Comparison of ENCODE assay signal across 15 cellular contexts in the genomic region with DNA sequence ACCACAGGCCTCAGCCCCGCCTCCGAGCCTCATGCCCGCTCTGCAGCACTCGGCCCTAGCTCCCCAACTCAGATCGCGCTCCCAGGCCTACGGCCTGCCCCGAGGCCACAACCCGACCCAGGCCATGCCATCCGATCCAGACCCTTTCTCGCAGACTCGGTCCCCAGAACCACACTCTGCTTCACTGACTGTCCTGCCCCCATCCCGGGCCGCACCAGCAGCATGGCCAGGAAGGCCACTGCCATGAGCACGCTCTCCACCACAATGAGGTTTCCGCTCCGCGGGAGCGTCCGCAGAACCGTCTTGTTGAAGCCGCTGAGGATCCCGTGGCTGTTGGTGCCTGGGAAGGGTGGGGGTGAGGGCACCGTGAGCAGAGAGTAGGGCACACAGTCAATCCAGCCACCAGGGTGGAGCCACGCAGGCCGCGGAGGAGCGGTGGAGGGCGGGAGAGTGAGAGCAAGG. TPM values are rescaled to one million over a fixed set of nuclear protein-coding genes. Genes with fewer than 3 reads are reported as not detected.
DNase-seq lines count a peak whose midpoint lies in the region; ATAC-seq and TF ChIP-seq lines count a peak whose summit lies in the region.
"Had no signal": no experiment of that assay in that cellular context is flagged by ENCODE, and none has a peak within 500 bp of the region (broad histone marks: within the 10 kb centered on the region; RNA-seq: fewer than 3 reads in every experiment).

No MANE protein-coding gene starts in this region.

- peak overlapping the region; percentile 27 for H3K27ac Mint-ChIP-seq in neural progenitor cell

- H3K4me3 Mint-ChIP-seq in neural progenitor cell, result peak overlapping the region; percentile 68

- H4K20me1 ChIP-seq in IMR-90 (ENCODE audit: insufficient read depth, low read length) (no peaks in the 10 kb centered on the region), neural progenitor cell (ENCODE audit: low read depth) (peaks cover 2% of the 10 kb centered on the region)

- H3F3A ChIP-seq in neural progenitor cell (ENCODE audit: low read depth), result peaks cover 4% of the 10 kb centered on the region

- H3K9ac ChIP-seq in IMR-90 (ENCODE audit: low read depth, low read length) (no peak overlapping the region), neural progenitor cell (no peak overlapping the region)

- WGBS in IMR-90 (ENCODE audit: extremely low coverage in 2 of 2, insufficient read length in 1 of 2), 2 experiments, result 94% methylated on average over 13 of the region's 29 CpGs; no CpG with 5 or more reads in 1 of the 2 experiments
- WGBS in testis, 2 donors, result 67 to 74% methylated on average over 18 to 29 of the region's 29 CpGs

- DNase-seq in CD1c-positive myeloid dendritic cell (ENCODE audit: extremely low spot score) (peak; percentile 1), IMR-90 (no peak), coronary artery (ENCODE audit: low spot score) (peak; percentile 71), neural progenitor cell (ENCODE audit: low spot score) (no peak), cerebellar cortex (ENCODE audit: low spot score) (no peak), testis (no peak), NCI-H1436 (lab: John Stamatoyannopoulos, UW) (no peak)
- DNase-seq: activated CD4-positive, alpha-beta T cell treated with anti-CD3 and anti-CD28 coated beads, Interleukin-2, amount 50 U/mL, for 1 hour; DMS153; NCI-H1417 treated with DMSO at 0.1 percent for 48 hours; NCI-H510A; nucleus accumbens had no signal

- no peaks in the 10 kb centered on the region for H3K9me3 Mint-ChIP-seq in neural progenitor cell

- in situ Hi-C loops in IMR-90 (cut with MboI; ENCODE audit: low sequenced_read_pairs), result no loop called here

- H3K36me3 Mint-ChIP-seq in neural progenitor cell, result no peaks in the 10 kb centered on the region

- H3K9me3 ChIP-seq in IMR-90 (ENCODE audit: control insufficient read depth, insufficient read depth, low read length) (no peaks in the 10 kb centered on the region), neural progenitor cell (ENCODE audit: low read depth) (no peaks in the 10 kb centered on the region), testis (no peaks in the 10 kb centered on the region)
- H3K9me3 ChIP-seq: thoracic aorta had no signal

- H3K4me1 ChIP-seq in IMR-90 (ENCODE audit: control insufficient read depth, insufficient read depth, low read length) (no peaks in the 10 kb centered on the region), neural progenitor cell (no peaks in the 10 kb centered on the region), testis (no peaks in the 10 kb centered on the region)

- no peak overlapping the region for H2AK5ac ChIP-seq in IMR-90 (ENCODE audit: low read depth, low read length)

- H3K23ac ChIP-seq in IMR-90 (ENCODE audit: low read depth, low read length), result no peak overlapping the region

- H4K5ac ChIP-seq in IMR-90 (ENCODE audit: low read depth, low read length), result no peak overlapping the region

- H3K4ac ChIP-seq in IMR-90 (ENCODE audit: low read depth, low read length), result no peak overlapping the region

- H3K14ac ChIP-seq in IMR-90 (replicated peaks; ENCODE audit: low read depth, low read length), result no peak overlapping the region

- TF ChIP-seq CTCF in IMR-90 (conservative IDR thresholded peaks at IDR 0.05; ENCODE audit: low read depth, low read length), result no peak
- no peak for TF ChIP-seq CTCF in coronary artery (IDR thresholded peaks at IDR 0.05)
- TF ChIP-seq CTCF in neural progenitor cell (IDR thresholded peaks at IDR 0.05), result no peak
- TF ChIP-seq CTCF in testis (IDR thresholded peaks at IDR 0.05), result no peak

- peaks cover 22% of the 10 kb centered on the region for H3K4me1 Mint-ChIP-seq in neural progenitor cell

- no peak overlapping the region for H3K4me2 ChIP-seq in IMR-90 (ENCODE audit: low read depth, low read length)
- H3K4me2 ChIP-seq in neural progenitor cell, result no peak overlapping the region

- dilution Hi-C loops in IMR-90 (cut with HindIII; ENCODE audit: low sequenced_read_pairs, unreplicated experiment), result no loop called here

- H3K79me1 ChIP-seq in IMR-90 (ENCODE audit: low read depth in 1 of 2, low read length in 2 of 2), result no peaks in the 10 kb centered on the region

- no peak overlapping the region for H2BK15ac ChIP-seq in IMR-90 (ENCODE audit: low read depth, low read length)

- H3K36me3 ChIP-seq in IMR-90 (ENCODE audit: control insufficient read depth, insufficient read depth, low read length), result no peaks in the 10 kb centered on the region
- H3K36me3 ChIP-seq in neural progenitor cell, result no peaks in the 10 kb centered on the region
- H3K36me3 ChIP-seq in testis (ENCODE audit: low read depth, missing control alignments), result no peaks in the 10 kb centered on the region
- H3K36me3 ChIP-seq: thoracic aorta had no signal

- H3K79me2 ChIP-seq in neural progenitor cell (ENCODE audit: low read depth), result no peaks in the 10 kb centered on the region

- H4K91ac ChIP-seq in IMR-90 (ENCODE audit: insufficient read depth, low read depth, low read length), result no peak overlapping the region

- TF ChIP-seq POLR2A in IMR-90 (IDR thresholded peaks at IDR 0.05; ENCODE audit: low read depth, low read length), result no peak
- no peak for TF ChIP-seq POLR2A in testis (IDR thresholded peaks at IDR 0.05)

- no peaks in the 10 kb centered on the region for H3K27me3 ChIP-seq in IMR-90 (ENCODE audit: control insufficient read depth, insufficient read depth, low read length)
- peaks cover 3% of the 10 kb centered on the region for H3K27me3 ChIP-seq in neural progenitor cell
- H3K27me3 ChIP-seq in testis, result no peaks in the 10 kb centered on the region

- H2BK120ac ChIP-seq in IMR-90 (ENCODE audit: low read depth, low read length), result no peak overlapping the region

- H3K4me3 ChIP-seq in IMR-90 (ENCODE audit: insufficient read depth, low read depth, low read length), result no peak overlapping the region
- H3K4me3 ChIP-seq in coronary artery, result no peak overlapping the region
- no peak overlapping the region for H3K4me3 ChIP-seq in neural progenitor cell
- H3K4me3 ChIP-seq in testis, result no peak overlapping the region
- H3K4me3 ChIP-seq: thoracic aorta had no signal

- no TSS peak for BruUV-seq in IMR-90 (replicated peaks; lab: Mats Ljungman, UMichigan)

- peaks cover 24% of the 10 kb centered on the region for H3K27me3 Mint-ChIP-seq in neural progenitor cell (ENCODE audit: insufficient read depth, low read depth)

- ATAC-seq in IMR-90 (ENCODE audit: low read depth), result no peak
- ATAC-seq in HG02870 (IDR thresholded peaks at IDR 0.05; ENCODE audit: unreplicated experiment), result no peak

- H2AK9ac ChIP-seq in IMR-90 (replicated peaks; ENCODE audit: low read depth, low read length, poor library complexity), result no peak overlapping the region

- intact Hi-C loops in IMR-90 (cut with micrococcal nuclease), result no loop called here
- intact Hi-C loops in testis (cut with DNase I; ENCODE audit: low total_unique reads), result no loop called here

- H3K56ac ChIP-seq in IMR-90 (ENCODE audit: extremely low read depth, insufficient read depth, low read length), result no peak overlapping the region

- POLR2A ChIA-PET in IMR-90 (lab: Charles Lee; ENCODE audit: unreplicated experiment), result no interaction called here

- H2AFZ ChIP-seq in IMR-90 (replicated peaks; ENCODE audit: low read length, poor library complexity) (peak overlapping the region; percentile 66), neural progenitor cell (replicated peaks) (no peak overlapping the region)

- H2BK20ac ChIP-seq in IMR-90 (ENCODE audit: low read depth, low read length), result no peak overlapping the region

- no peaks in the 10 kb centered on the region; the same call in 1 of the 2 replicates for H3K9me1 ChIP-seq in IMR-90 (ENCODE audit: insufficient read depth, low read length)

- H3K18ac ChIP-seq in IMR-90 (ENCODE audit: low read depth, low read length), result no peak overlapping the region

- TF ChIP-seq RAD21 in IMR-90 (IDR thresholded peaks at IDR 0.05; ENCODE audit: low read length), result no peak

- no peak overlapping the region for H2BK5ac ChIP-seq in IMR-90 (ENCODE audit: low read depth, low read length, poor library complexity, severe bottlenecking)

- H3K27ac ChIP-seq in IMR-90 (ENCODE audit: insufficient read depth, low read length), result no peak overlapping the region
- no peak overlapping the region for H3K27ac ChIP-seq in coronary artery
- no peak overlapping the region for H3K27ac ChIP-seq in neural progenitor cell
- H3K27ac ChIP-seq in testis, result no peak overlapping the region
- H3K27ac ChIP-seq: thoracic aorta had no signal

- no peak overlapping the region for H4K8ac ChIP-seq in IMR-90 (ENCODE audit: low read depth in 2 of 2, low read length in 2 of 2)

- CTCF ChIA-PET in IMR-90 (lab: Yijun Ruan, JAX), result no interaction called here

TF ChIP-seq in IMR-90, 13 proteins besides CTCF, POLR2A, EP300 and RAD21 (continues in another document):
- TF ChIP-seq MAFK (IDR thresholded peaks at IDR 0.05; ENCODE audit: low read depth, low read length), result no peak

RNA-seq across cellular contexts. Expression of a gene that starts 6.4 kb away (rescaled TPM):
- 10.6 and 10.9 TPM in 2 replicates for total RNA-seq in IMR-90 (2012; rRNA removed)
- 18.8 and 19.2 TPM in 2 replicates for polyA plus RNA-seq in IMR-90 (2012; rRNA removed)
- 10.1 and 28.4 TPM in 2 replicates for polyA plus RNA-seq in IMR-90 (2012; cell fraction: cytosol; rRNA removed)
- 48.5 and 108 TPM in 2 replicates for polyA plus RNA-seq in IMR-90 (2012; cell fraction: nucleus; rRNA removed; ENCODE audit: low replicate concordance)
- total RNA-seq in neural progenitor cell (ENCODE audit: low replicate concordance), result 8.8 and 11.1 TPM in 2 replicates
- total RNA-seq in testis, result 10 to 100 TPM in 1 of 2 donors, 1 to 10 TPM in 1; 5.3 to 12.3 TPM
- 7.9 TPM for polyA plus RNA-seq in testis (ENCODE audit: insufficient read depth, low read depth, low replicate concordance)

RNA-seq across cellular contexts. Expression of a gene that starts 12.6 kb away (rescaled TPM):
- total RNA-seq in IMR-90 (2012; rRNA removed) (11.8 and 11.9 TPM in 2 replicates), neural progenitor cell (ENCODE audit: low replicate concordance) (0.12 TPM in 1 of 2 replicates, not detected in the other), testis (1 to 10 TPM; 4.4 to 5.3 TPM)
- polyA plus RNA-seq in IMR-90 (2012; rRNA removed) (22.8 and 28.5 TPM in 2 replicates), testis (ENCODE audit: insufficient read depth, low read depth, low replicate concordance) (8.1 TPM)
- 18.0 and 34.9 TPM in 2 replicates for polyA plus RNA-seq in IMR-90 (2012; cell fraction: cytosol; rRNA removed)
- 29.6 and 66.4 TPM in 2 replicates for polyA plus RNA-seq in IMR-90 (2012; cell fraction: nucleus; rRNA removed; ENCODE audit: low replicate concordance)
- total RNA-seq: T-helper 1 cell treated with Interleukin-12 subunit alpha and Interleukin-12 subunit beta and Interleukin-4 antibody, amounts not matched to agents 30 ng/mL and 1 ng/mL, for 36 hours had no signal

RNA-seq across cellular contexts. Expression of a gene that starts 33.0 kb away (rescaled TPM):
- 80.0 and 85.9 TPM in 2 replicates for total RNA-seq in IMR-90 (2012; rRNA removed)
- 131 and 165 TPM in 2 replicates for polyA plus RNA-seq in IMR-90 (2012; rRNA removed)
- 305 and 345 TPM in 2 replicates for polyA plus RNA-seq in IMR-90 (2012; cell fraction: cytosol; rRNA removed)
- polyA plus RNA-seq in IMR-90 (2012; cell fraction: nucleus; rRNA removed; ENCODE audit: low replicate concordance), result 87.1 and 239 TPM in 2 replicates
- 46.7 and 149 TPM in 2 replicates for total RNA-seq in neural progenitor cell (ENCODE audit: low replicate concordance)
- total RNA-seq in testis, result 100 to 1,000 TPM; 184 to 196 TPM
- polyA plus RNA-seq in testis (ENCODE audit: insufficient read depth, low read depth, low replicate concordance), result 149 TPM

RNA-seq across cellular contexts. Expression of a gene that starts 41.3 kb away (rescaled TPM):
- 25.3 and 30.8 TPM in 2 replicates for total RNA-seq in IMR-90 (2012; rRNA removed)
- polyA plus RNA-seq in IMR-90 (2012; rRNA removed), result 117 and 148 TPM in 2 replicates
- polyA plus RNA-seq in IMR-90 (2012; cell fraction: cytosol; rRNA removed), result 31.2 and 68.1 TPM in 2 replicates
- 905 and 2,934 TPM in 2 replicates for polyA plus RNA-seq in IMR-90 (2012; cell fraction: nucleus; rRNA removed; ENCODE audit: low replicate concordance)
- total RNA-seq in neural progenitor cell (ENCODE audit: low replicate concordance), result 10.7 and 19.4 TPM in 2 replicates
- total RNA-seq in testis, result 10 to 100 TPM; 52.8 to 53.6 TPM
- polyA plus RNA-seq in testis (ENCODE audit: insufficient read depth, low read depth, low replicate concordance), result 22.2 TPM

Comparison
In these comparisons a context has a peak if more than half of its experiments do, and no peak if none do; other contexts are left out.
1. DNase-seq: peak in CD1c-positive myeloid dendritic cell (single experiment) and coronary artery (single experiment); none in IMR-90 (single experiment), neural progenitor cell (single experiment), cerebellar cortex (single experiment), testis (single experiment) and NCI-H1436 (single experiment).